In the genomic region with DNA sequence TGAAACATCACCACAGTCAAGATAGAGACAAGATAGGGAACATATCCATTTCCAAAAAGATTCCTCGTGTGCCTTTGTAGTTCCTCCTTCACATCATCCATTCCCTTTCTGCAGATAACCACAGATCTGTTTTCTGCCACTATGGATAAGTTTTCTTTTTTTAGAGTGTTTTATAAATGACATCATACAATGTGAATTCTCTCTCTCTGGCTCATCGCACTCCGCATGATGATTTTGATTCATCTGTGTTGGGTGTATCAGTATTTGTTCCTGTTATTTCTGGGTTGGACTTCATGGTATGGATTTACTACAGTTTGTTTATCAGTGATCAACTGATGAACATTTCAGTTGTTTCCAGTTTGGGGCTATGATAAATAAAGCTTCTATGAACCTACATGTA, we compare ENCODE assay signal across 25 cellular contexts. TPM values are rescaled to one million over a fixed set of nuclear protein-coding genes. Genes with fewer than 3 reads are reported as not detected.
DNase-seq lines count a peak whose midpoint lies in the region; ATAC-seq and TF ChIP-seq lines count a peak whose summit lies in the region.
"Had no signal": no experiment of that assay in that cellular context is flagged by ENCODE, and none has a peak within 500 bp of the region (broad histone marks: within the 10 kb centered on the region; RNA-seq: fewer than 3 reads in every experiment).

No MANE protein-coding gene starts in this region.

- H3K27me3 Mint-ChIP-seq in activated naive CD4-positive, alpha-beta T cell treated with anti-CD3 and anti-CD28 coated beads for 36 hours (ENCODE audit: low read depth): peaks cover 2% of the 10 kb centered on the region

- peaks cover 2% of the 10 kb centered on the region for H3K9me3 Mint-ChIP-seq in activated naive CD4-positive, alpha-beta T cell treated with anti-CD3 and anti-CD28 coated beads for 36 hours
- H3K9me3 Mint-ChIP-seq: activated T-helper 2 cell treated with anti-CD3 and anti-CD28 coated beads, Interferon-gamma antibody, Interleukin-2, Interleukin-4, amounts not matched to agents 10 μg/mL and 5 μg/mL and 100 μg/mL, durations not matched to agents 14 hours and 24 hours and 36 hours had no signal

- H3K9me3 ChIP-seq in RWPE2 (ENCODE audit: severe bottlenecking): no peaks in the 10 kb centered on the region
- H3K9me3 ChIP-seq: Caco-2, HAP-1 had no signal

- intact Hi-C loops in activated naive CD4-positive, alpha-beta T cell treated with anti-CD3 and anti-CD28 coated beads for 36 hours (cut with micrococcal nuclease): no loop called here

- CTCF ChIA-PET in activated naive CD4-positive, alpha-beta T cell treated with anti-CD3 and anti-CD28 coated beads for 36 hours (lab: Charles Lee): interaction anchor here (1.8 kb wide), 1 partner anchor 10 kb away, joined by 10 read pairs; no protein-coding TSS in a partner anchor

- H3K27ac ChIP-seq in RWPE2 (ENCODE audit: poor library complexity, severe bottlenecking) (no peak overlapping the region), epithelial cell of prostate (peak overlapping the region; percentile 97)

- TF ChIP-seq POLR2A in erythroblast (IDR thresholded peaks at IDR 0.05; ENCODE audit: low read length): no peak

- no peak overlapping the region for H3K4me3 Mint-ChIP-seq in activated naive CD4-positive, alpha-beta T cell treated with anti-CD3 and anti-CD28 coated beads for 36 hours

- H3K36me3 Mint-ChIP-seq in activated naive CD4-positive, alpha-beta T cell treated with anti-CD3 and anti-CD28 coated beads for 36 hours (ENCODE audit: low read depth): no peaks in the 10 kb centered on the region

- peak; percentile 34; the same call in 1 of the 3 replicates for ATAC-seq in RWPE2 (ENCODE audit: low read depth)
- no peak for ATAC-seq in HG03378 (IDR thresholded peaks at IDR 0.05; ENCODE audit: unreplicated experiment)
- ATAC-seq: esophagus mucosa, left cardiac atrium had no signal

- no peaks in the 10 kb centered on the region for H3K36me3 ChIP-seq in RWPE2 (ENCODE audit: low read depth)
- H3K36me3 ChIP-seq: HAP-1 had no signal

- H3K4me1 Mint-ChIP-seq in activated naive CD4-positive, alpha-beta T cell treated with anti-CD3 and anti-CD28 coated beads for 36 hours (ENCODE audit: low read depth): no peaks in the 10 kb centered on the region

- no peak overlapping the region for H3K27ac Mint-ChIP-seq in activated naive CD4-positive, alpha-beta T cell treated with anti-CD3 and anti-CD28 coated beads for 36 hours
- H3K27ac Mint-ChIP-seq: activated T-helper 2 cell treated with anti-CD3 and anti-CD28 coated beads, Interferon-gamma antibody, Interleukin-2, Interleukin-4, amounts not matched to agents 10 μg/mL and 5 μg/mL and 100 μg/mL, durations not matched to agents 14 hours and 24 hours and 36 hours had no signal

- no peaks in the 10 kb centered on the region for H3K27me3 ChIP-seq in RWPE2 (ENCODE audit: insufficient read depth, poor library complexity, severe bottlenecking)

- H3K4me1 ChIP-seq in RWPE2 (ENCODE audit: insufficient read depth, poor library complexity, severe bottlenecking): peaks cover 19% of the 10 kb centered on the region
- H3K4me1 ChIP-seq: Caco-2, HAP-1 had no signal

- DNase-seq in EL (peak; percentile 67), RWPE2 (ENCODE audit: low spot score) (no peak), epithelial cell of prostate (ENCODE audit: low read depth, low spot score) (no peak), kidney glomerular epithelial cell (lab: John Stamatoyannopoulos, UW) (peak; percentile 11), erythroblast (lab: John Stamatoyannopoulos, UW) (no peak)
- no peak for DNase-seq in activated naive CD4-positive, alpha-beta T cell treated with anti-CD3 and anti-CD28 coated beads for 36 hours
- no peak for DNase-seq in activated effector memory CD4-positive, alpha-beta T cell treated with anti-CD3 and anti-CD28 coated beads, Interleukin-2, amount 50 U/mL, for 16 hours
- DNase-seq: ACHN; activated CD8-positive, alpha-beta memory T cell treated with anti-CD3 and anti-CD28 coated beads, Interleukin-2, amount 50 U/mL, for 4 hours; C1 segment of cervical spinal cord; Caco-2; DMS79 treated with DMSO at 0.1 percent for 48 hours; effector CD8-positive, alpha-beta T cell; left cardiac atrium; mesendoderm; NCI-H1048; NCI-H187 treated with DMSO at 0.1 percent for 48 hours; NCI-H69; nucleus accumbens; substantia nigra; T-helper 9 cell had no signal

- TF ChIP-seq CTCF in RWPE2 (IDR thresholded peaks at IDR 0.05; ENCODE audit: poor library complexity, severe bottlenecking): no peak

- H3K4me3 ChIP-seq in RWPE2 (ENCODE audit: severe bottlenecking): no peak overlapping the region
- H3K4me3 ChIP-seq: HAP-1 had no signal

RNA-seq across cellular contexts. Expression of a gene that starts 23.2 kb away (rescaled TPM):
- 1 to 10 TPM; 1.2 to 3.0 TPM for total RNA-seq in activated naive CD4-positive, alpha-beta T cell treated with anti-CD3 and anti-CD28 coated beads for 36 hours
- total RNA-seq: activated T-helper 2 cell treated with anti-CD3 and anti-CD28 coated beads, Interferon-gamma antibody, Interleukin-2, Interleukin-4, amounts not matched to agents 10 μg/mL and 5 μg/mL and 100 μg/mL, durations not matched to agents 14 hours and 24 hours and 36 hours had no signal

Comparison
In these comparisons a context has a peak if more than half of its experiments do, and no peak if none do; other contexts are left out.
1. DNase-seq: peak in EL (single experiment) and kidney glomerular epithelial cell (single experiment); none in RWPE2 (single experiment), epithelial cell of prostate (single experiment), activated naive CD4-positive, alpha-beta T cell treated with anti-CD3 and anti-CD28 coated beads for 36 hours (single experiment), erythroblast (0 of 2) and activated effector memory CD4-positive, alpha-beta T cell treated with anti-CD3 and anti-CD28 coated beads, Interleukin-2, amount 50 U/mL, for 16 hours (single experiment).